ENCODE assay signal across 1 cellular context in genomic region chr22:26949193-26949592, GRCh38.
TF ChIP-seq lines count a peak whose summit lies in the region.

No MANE protein-coding gene starts in this region.

TF ChIP-seq in HepG2, 621 proteins besides CTCF, POLR2A, EP300 and RAD21 (continued from another document):
- no peak for TF ChIP-seq ELK4 (CRISPR knock-in tag; IDR thresholded peaks at IDR 0.05; ENCODE audit: borderline replicate concordance)
- TF ChIP-seq MIER2 (CRISPR knock-in tag; IDR thresholded peaks at IDR 0.05): peak; percentile 94
- TF ChIP-seq ATF4 (CRISPR knock-in tag; IDR thresholded peaks at IDR 0.05): no peak
- no peak for TF ChIP-seq JUND (CRISPR knock-in tag; IDR thresholded peaks at IDR 0.05)
- no peak for TF ChIP-seq TGIF2 (CRISPR knock-in tag; IDR thresholded peaks at IDR 0.05)
